ENCODE assay signal across 24 cellular contexts in genomic region chr20:36881331-36881730, GRCh38. TPM values are rescaled to one million over a fixed set of nuclear protein-coding genes. Genes with fewer than 3 reads are reported as not detected.
"Had no signal": no experiment of that assay in that cellular context is flagged by ENCODE, and none has a peak within 500 bp of the region (broad histone marks: within the 10 kb centered on the region; RNA-seq: fewer than 3 reads in every experiment).

No MANE protein-coding gene starts in this region.

- H3K4me1 Mint-ChIP-seq: brain had no signal

- H3K36me3 ChIP-seq: esophagus muscularis mucosa, ovary, right atrium auricular region, upper lobe of left lung had no signal

- H3K27me3 ChIP-seq: dorsolateral prefrontal cortex, esophagus muscularis mucosa, ovary, right atrium auricular region, upper lobe of left lung had no signal

- H3K9me3 ChIP-seq: esophagus muscularis mucosa, ovary, psoas muscle, right atrium auricular region, upper lobe of left lung had no signal

- H3K27ac Mint-ChIP-seq: activated naive CD4-positive, alpha-beta T cell treated with anti-CD3 and anti-CD28 coated beads, Interleukin-2, amount 50 U/mL, for 24 hours; brain; natural killer cell treated with Interleukin-12 subunit alpha and Interleukin-12 subunit beta and Interleukin-15 and Interleukin-18, amount 100 ng/mL, for 72 hours; WTC11 had no signal

- H3K27ac ChIP-seq: dorsolateral prefrontal cortex, esophagus muscularis mucosa, ovary, psoas muscle, right atrium auricular region, upper lobe of left lung had no signal

- H3K27me3 Mint-ChIP-seq: activated naive CD4-positive, alpha-beta T cell treated with anti-CD3 and anti-CD28 coated beads, Interleukin-2, amount 50 U/mL, for 24 hours; natural killer cell treated with Interleukin-12 subunit alpha and Interleukin-12 subunit beta and Interleukin-15 and Interleukin-18, amount 100 ng/mL, for 72 hours had no signal

- H3K4me1 ChIP-seq: esophagus muscularis mucosa, psoas muscle, right atrium auricular region, upper lobe of left lung had no signal

- H3K36me3 Mint-ChIP-seq: activated naive CD4-positive, alpha-beta T cell treated with anti-CD3 and anti-CD28 coated beads, Interleukin-2, amount 50 U/mL, for 24 hours; brain; natural killer cell treated with Interleukin-12 subunit alpha and Interleukin-12 subunit beta and Interleukin-15 and Interleukin-18, amount 100 ng/mL, for 72 hours; WTC11 had no signal

- DNase-seq: activated CD8-positive, alpha-beta memory T cell treated with anti-CD3 and anti-CD28 coated beads, Interleukin-2, amount 50 U/mL, for 48 hours; activated effector memory CD4-positive, alpha-beta T cell treated with anti-CD3 and anti-CD28 coated beads, Interleukin-2, amount 50 U/mL, for 16 hours; activated T-cell treated with anti-CD3 and anti-CD28 coated beads, Interleukin-2, amount 50 U/mL, for 4 hours; dorsolateral prefrontal cortex; glutamatergic neuron; hippocampal formation; left ventricle myocardium superior; midbrain; psoas muscle; stimulated activated CD4-positive, alpha-beta T cell treated with anti-CD3 and anti-CD28 coated beads, Interleukin-1b, Interleukin-23, amount 100 ng/mL, for 48 hours; T-helper 1 cell; T-helper 9 cell; upper lobe of left lung had no signal

- H3K4me3 ChIP-seq: dorsolateral prefrontal cortex, esophagus muscularis mucosa, ovary, psoas muscle, right atrium auricular region, upper lobe of left lung had no signal

- ATAC-seq: left ventricle myocardium superior, psoas muscle, WTC11 had no signal

- H3K4me3 Mint-ChIP-seq: activated naive CD4-positive, alpha-beta T cell treated with anti-CD3 and anti-CD28 coated beads, Interleukin-2, amount 50 U/mL, for 24 hours; activated T-cell treated with anti-CD3 and anti-CD28 coated beads, Interleukin-2, amount 50 U/mL, for 4 hours; brain; natural killer cell treated with Interleukin-12 subunit alpha and Interleukin-12 subunit beta and Interleukin-15 and Interleukin-18, amount 100 ng/mL, for 72 hours; WTC11 had no signal

- FAIRE-seq: frontal cortex had no signal

RNA-seq across cellular contexts. Expression of gene TLDC2, which starts 5.4 kb away (rescaled TPM):
- total RNA-seq: activated CD8-positive, alpha-beta memory T cell treated with anti-CD3 and anti-CD28 coated beads for 36 hours; activated T-cell treated with anti-CD3 and anti-CD28 coated beads, Interleukin-2, amount 50 U/mL, for 4 hours; cardiac septum; left ventricle myocardium superior; temporal lobe had no signal
